In the genomic region with DNA sequence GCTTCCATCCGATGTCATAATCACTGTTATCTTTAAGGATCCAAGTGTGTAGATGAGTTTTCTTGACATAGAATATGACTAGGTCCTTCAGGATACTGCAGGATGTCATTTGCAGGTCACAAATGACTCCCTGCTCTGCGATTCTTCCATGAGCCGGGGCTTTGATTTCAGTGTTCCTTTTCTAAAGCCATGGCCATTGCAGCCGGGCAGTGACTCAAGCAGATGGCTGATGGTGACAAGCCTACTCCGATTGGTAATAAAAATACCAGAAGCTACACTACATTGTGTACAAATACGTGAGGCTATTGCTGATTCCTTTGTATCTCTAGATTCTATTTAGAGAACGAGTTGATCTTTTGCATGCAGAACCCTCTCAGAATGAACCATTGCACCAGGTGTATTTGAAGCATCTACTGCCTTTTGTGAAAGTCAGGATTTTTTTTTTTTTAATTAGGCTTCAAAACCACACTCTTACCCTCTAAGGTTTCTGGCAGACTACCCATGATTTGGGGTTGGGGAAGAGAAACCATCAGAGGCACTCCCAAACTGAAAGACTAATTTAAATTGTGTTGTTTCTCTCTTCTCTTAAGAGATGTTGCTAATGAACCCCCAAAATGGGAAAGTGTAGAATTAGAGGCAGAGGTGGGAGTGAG, we compare ENCODE assay signal across 23 cellular contexts.
DNase-seq lines count a peak whose midpoint lies in the region; ATAC-seq and TF ChIP-seq lines count a peak whose summit lies in the region.
"Had no signal": no experiment of that assay in that cellular context is flagged by ENCODE, and none has a peak within 500 bp of the region (broad histone marks: within the 10 kb centered on the region; RNA-seq: fewer than 3 reads in every experiment).

No MANE protein-coding gene starts in this region.

- H3K9ac ChIP-seq in OCI-LY3 (ENCODE audit: low read length): no peak overlapping the region
- H3K9ac ChIP-seq: GM23248 had no signal

- H3K9me2 ChIP-seq in hepatocyte (replicated peaks; ENCODE audit: insufficient read depth): no peaks in the 10 kb centered on the region

- no peak overlapping the region for H3K4me3 Mint-ChIP-seq in Calu3 (ENCODE audit: low read depth, unreplicated experiment)
- H3K4me3 Mint-ChIP-seq: B cell; CD14-positive monocyte; CD8-positive, alpha-beta memory T cell; H9 had no signal

- H3K4me1 Mint-ChIP-seq in Calu3 (ENCODE audit: low read depth, unreplicated experiment): no peaks in the 10 kb centered on the region
- H3K4me1 Mint-ChIP-seq: B cell; CD14-positive monocyte; CD8-positive, alpha-beta memory T cell had no signal

- DNase-seq in Right ventricle myocardium superior (no peak), right cardiac atrium (no peak), hepatocyte (ENCODE audit: low spot score) (peak; percentile 47), Calu3 (no peak)
- DNase-seq in activated CD4-positive, CD25-positive, alpha-beta regulatory T cell treated with anti-CD3 and anti-CD28 coated beads, Interleukin-2, amount 50 U/mL, for 72 hours: no peak
- DNase-seq: CD8-positive, alpha-beta memory T cell; DMS79 treated with DMSO at 0.1 percent for 48 hours; GM23248; H9; NCI-H1694; NCI-H2029 treated with DMSO at 0.1 percent for 48 hours; NCI-H2227 treated with DMSO at 0.1 percent for 48 hours; NCI-H526 treated with DMSO at 0.1 percent for 48 hours; SIG-M5 had no signal

- H3K27me3 Mint-ChIP-seq in Calu3 (ENCODE audit: unreplicated experiment): no peaks in the 10 kb centered on the region

- H2AFZ ChIP-seq in OCI-LY3 (ENCODE audit: low read depth, low read length) (no peak overlapping the region), hepatocyte (no peak overlapping the region)
- H2AFZ ChIP-seq: GM23248 had no signal

- H3K4me3 ChIP-seq in right cardiac atrium (ENCODE audit: low read length) (no peak overlapping the region), OCI-LY3 (ENCODE audit: low read length) (peak overlapping the region; percentile 28; the same call in 1 of the 2 replicates), hepatocyte (no peak overlapping the region)
- H3K4me3 ChIP-seq: GM23248, SK-N-MC had no signal

- H3K4me2 ChIP-seq in OCI-LY3 (ENCODE audit: low read length): peak overlapping the region; percentile 59
- no peak overlapping the region for H3K4me2 ChIP-seq in hepatocyte

- no peak overlapping the region for H3K27ac ChIP-seq in right cardiac atrium (ENCODE audit: low read length)
- H3K27ac ChIP-seq in OCI-LY3 (ENCODE audit: low read length): 0 out of 2 replicates have a peak overlapping the region, but pooled peaks have one; percentile 28
- no peak overlapping the region for H3K27ac ChIP-seq in hepatocyte
- H3K27ac ChIP-seq: 22Rv1, GM23248, RWPE1, SK-N-MC had no signal

- no peaks in the 10 kb centered on the region for H3K9me3 Mint-ChIP-seq in Calu3 (ENCODE audit: low read depth, unreplicated experiment)
- H3K9me3 Mint-ChIP-seq: CD8-positive, alpha-beta memory T cell; H9 had no signal

- ATAC-seq in Right ventricle myocardium superior (ENCODE audit: poor library complexity) (peak; percentile 25), right cardiac atrium (no peak), GM18867 (IDR thresholded peaks at IDR 0.05; ENCODE audit: unreplicated experiment) (peak; percentile 51), GM18873 (IDR thresholded peaks at IDR 0.05; ENCODE audit: low FRiP score, unreplicated experiment) (no peak)
- ATAC-seq: HepG2 had no signal

- no peaks in the 10 kb centered on the region for H3K4me1 ChIP-seq in right cardiac atrium (ENCODE audit: control insufficient read depth, insufficient read depth, low read length)
- peaks cover 20% of the 10 kb centered on the region for H3K4me1 ChIP-seq in OCI-LY3 (ENCODE audit: low read length)
- no peaks in the 10 kb centered on the region for H3K4me1 ChIP-seq in hepatocyte (ENCODE audit: insufficient read depth)

- H3K27me3 ChIP-seq in right cardiac atrium (ENCODE audit: control insufficient read depth, insufficient read depth): no peaks in the 10 kb centered on the region
- no peaks in the 10 kb centered on the region for H3K27me3 ChIP-seq in OCI-LY3 (ENCODE audit: low read depth, low read length)
- no peaks in the 10 kb centered on the region for H3K27me3 ChIP-seq in hepatocyte

- no peak for TF ChIP-seq CTCF in OCI-LY3 (IDR thresholded peaks at IDR 0.05; ENCODE audit: low read depth, low read length)
- TF ChIP-seq CTCF in hepatocyte (IDR thresholded peaks at IDR 0.05; ENCODE audit: poor library complexity): no peak
- TF ChIP-seq CTCF in Calu3 (IDR thresholded peaks at IDR 0.05; ENCODE audit: unreplicated experiment): no peak

- H4K20me1 ChIP-seq in OCI-LY3 (ENCODE audit: insufficient read depth, low read length): no peaks in the 10 kb centered on the region
- H4K20me1 ChIP-seq in hepatocyte (ENCODE audit: insufficient read depth, poor library complexity, severe bottlenecking): no peaks in the 10 kb centered on the region

- H3K79me2 ChIP-seq in OCI-LY3 (ENCODE audit: low read length) (no peaks in the 10 kb centered on the region), hepatocyte (no peaks in the 10 kb centered on the region)

- H3K9me3 ChIP-seq in right cardiac atrium (ENCODE audit: control insufficient read depth, low read length): no peaks in the 10 kb centered on the region
- H3K9me3 ChIP-seq in OCI-LY3 (ENCODE audit: insufficient read depth, low read length): no peaks in the 10 kb centered on the region
- no peaks in the 10 kb centered on the region for H3K9me3 ChIP-seq in hepatocyte (ENCODE audit: low read depth)

- CTCF ChIA-PET in Calu3 (lab: Charles Lee): no interaction called here

- H3K36me3 ChIP-seq in OCI-LY3 (replicated peaks; ENCODE audit: low read depth, low read length) (no peaks in the 10 kb centered on the region), hepatocyte (replicated peaks; ENCODE audit: insufficient read depth, low read depth) (no peaks in the 10 kb centered on the region)

- intact Hi-C loops in Right ventricle myocardium superior (cut with DNase I) (no loop called here), right cardiac atrium (cut with DNase I) (no loop called here), Calu3 (cut with micrococcal nuclease; ENCODE audit: unreplicated experiment) (no loop called here)

- no peak overlapping the region for H3K27ac Mint-ChIP-seq in Calu3 (ENCODE audit: unreplicated experiment)
- H3K27ac Mint-ChIP-seq: B cell; CD14-positive monocyte; CD8-positive, alpha-beta memory T cell; H9 had no signal

- no TSS peak for BruUV-seq in Calu3 (replicated peaks; lab: Mats Ljungman, UMichigan)

- 78% methylated on average over 7 of the region's 7 CpGs for WGBS in right cardiac atrium
- WGBS in hepatocyte (ENCODE audit: low lambda C conversion rate, missing lambda C conversion rate): 52% methylated on average over 7 of the region's 7 CpGs

- no peaks in the 10 kb centered on the region for H3K36me3 Mint-ChIP-seq in Calu3 (ENCODE audit: insufficient read depth, unreplicated experiment)
- H3K36me3 Mint-ChIP-seq: CD14-positive monocyte; CD8-positive, alpha-beta memory T cell had no signal

Comparison
In these comparisons a context has a peak if more than half of its experiments do, and no peak if none do; other contexts are left out.
1. ATAC-seq: peak in Right ventricle myocardium superior (single experiment) and GM18867 (single experiment); none in right cardiac atrium (0 of 2) and GM18873 (single experiment).